In the genomic region with DNA sequence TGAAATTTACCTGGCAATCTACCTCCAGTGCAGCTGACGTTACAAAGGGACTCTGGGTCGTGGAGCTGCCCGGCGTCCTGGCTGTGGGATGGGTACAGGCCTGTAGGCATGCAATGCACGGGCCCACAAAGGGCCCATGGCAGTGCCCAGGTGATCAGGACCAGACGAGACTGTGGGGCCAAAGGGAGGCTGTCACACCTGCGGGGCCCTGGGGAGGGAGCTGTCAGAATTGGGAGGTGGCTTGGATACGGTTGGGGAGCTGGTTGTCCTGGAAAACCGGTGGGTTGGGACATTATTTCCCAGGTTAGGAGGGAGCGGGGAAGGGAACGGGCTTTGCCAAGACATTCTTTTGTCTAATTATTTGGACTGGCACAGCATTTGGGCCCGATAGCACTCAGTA, we compare ENCODE assay signal across 15 cellular contexts.
DNase-seq lines count a peak whose midpoint lies in the region; ATAC-seq and TF ChIP-seq lines count a peak whose summit lies in the region.
"Had no signal": no experiment of that assay in that cellular context is flagged by ENCODE, and none has a peak within 500 bp of the region (broad histone marks: within the 10 kb centered on the region; RNA-seq: fewer than 3 reads in every experiment).

No MANE protein-coding gene starts in this region.

- H3K36me3 ChIP-seq in heart right ventricle (no peaks in the 10 kb centered on the region), RWPE2 (ENCODE audit: low read depth) (no peaks in the 10 kb centered on the region), lower lobe of right lung (no peaks in the 10 kb centered on the region), sigmoid colon (no peaks in the 10 kb centered on the region)
- H3K36me3 ChIP-seq: BE2C had no signal

- peak; percentile 56 for DNase-seq in cardiac septum (ENCODE audit: low spot score)
- no peak for DNase-seq in heart right ventricle
- peak; percentile 32 for DNase-seq in RWPE2 (ENCODE audit: low spot score)
- peak; percentile 24 for DNase-seq in lower lobe of right lung
- DNase-seq in sigmoid colon = peak; percentile 41
- DNase-seq in NCI-H774 (lab: John Stamatoyannopoulos, UW) = no peak
- no peak for DNase-seq in stimulated activated CD4-positive, alpha-beta T cell treated with anti-CD3 and anti-CD28 coated beads, Interleukin-12 subunit alpha, Interleukin-12 subunit beta, amount 100 ng/mL, for 4 hours
- DNase-seq: BE2C; CD4-positive, alpha-beta memory T cell; DMS79; H9 had no signal

- no peaks in the 10 kb centered on the region for H3K4me1 ChIP-seq in heart right ventricle
- H3K4me1 ChIP-seq in RWPE2 (ENCODE audit: insufficient read depth, poor library complexity, severe bottlenecking) = no peaks in the 10 kb centered on the region
- H3K4me1 ChIP-seq in lower lobe of right lung = no peaks in the 10 kb centered on the region
- H3K4me1 ChIP-seq in sigmoid colon = no peaks in the 10 kb centered on the region
- H3K4me1 ChIP-seq: BE2C had no signal

- TF ChIP-seq CTCF in heart right ventricle (IDR thresholded peaks at IDR 0.05) (no peak), RWPE2 (IDR thresholded peaks at IDR 0.05; ENCODE audit: poor library complexity, severe bottlenecking) (no peak), lower lobe of right lung (IDR thresholded peaks at IDR 0.05) (no peak), sigmoid colon (IDR thresholded peaks at IDR 0.05) (no peak)

- H3K27me3 ChIP-seq in heart right ventricle = peaks cover 0 to 41% (median 9%) of the 10 kb centered on the region in 7 donors
- H3K27me3 ChIP-seq in RWPE2 (ENCODE audit: insufficient read depth, poor library complexity, severe bottlenecking) = peaks cover 16% of the 10 kb centered on the region
- peaks cover 21% of the 10 kb centered on the region for H3K27me3 ChIP-seq in lower lobe of right lung (ENCODE audit: low read depth)
- peaks cover 0 to 33% (median 0%) of the 10 kb centered on the region in 3 donors for H3K27me3 ChIP-seq in sigmoid colon
- H3K27me3 ChIP-seq: BE2C had no signal

- no peak overlapping the region for H3K4me3 ChIP-seq in heart right ventricle
- no peak overlapping the region for H3K4me3 ChIP-seq in RWPE2 (ENCODE audit: severe bottlenecking)
- no peak overlapping the region for H3K4me3 ChIP-seq in lower lobe of right lung
- no peak overlapping the region for H3K4me3 ChIP-seq in sigmoid colon
- H3K4me3 ChIP-seq: GM12878, GM23338 had no signal

- intact Hi-C loops in cardiac septum (cut with DNase I) = no loop called here
- intact Hi-C loops in heart right ventricle (cut with DNase I) = no loop called here
- intact Hi-C loops in lower lobe of right lung (cut with DNase I) = no loop called here
- intact Hi-C loops in sigmoid colon (cut with DNase I) = no loop called here

- TF ChIP-seq POLR2A in sigmoid colon (IDR thresholded peaks at IDR 0.05) = no peak

- H3K27ac ChIP-seq in heart right ventricle (no peak overlapping the region), RWPE2 (ENCODE audit: poor library complexity, severe bottlenecking) (no peak overlapping the region), lower lobe of right lung (no peak overlapping the region), sigmoid colon (no peak overlapping the region)
- H3K27ac ChIP-seq: C4-2B had no signal

- no peak for TF ChIP-seq EP300 in sigmoid colon (IDR thresholded peaks at IDR 0.05)

- WGBS in heart right ventricle, 2 donors = 86 to 87% methylated on average over 12 of the region's 12 CpGs
- 79 to 86% methylated on average over 12 of the region's 12 CpGs for WGBS in sigmoid colon, 2 donors

- H3K9me3 ChIP-seq in heart right ventricle (peaks cover 0 to 11% (median 0%) of the 10 kb centered on the region in 11 donors), RWPE2 (ENCODE audit: severe bottlenecking) (peaks cover 2% of the 10 kb centered on the region), lower lobe of right lung (no peaks in the 10 kb centered on the region), sigmoid colon (peaks cover 0 to 2% (median 0%) of the 10 kb centered on the region in 4 donors)
- H3K9me3 ChIP-seq: BE2C had no signal

- ATAC-seq in heart right ventricle (no peak), RWPE2 (ENCODE audit: low read depth) (no peak), lower lobe of right lung (no peak), HG03039 (IDR thresholded peaks at IDR 0.05; ENCODE audit: unreplicated experiment) (no peak)
- ATAC-seq: GM12878, GM23338 had no signal

Comparison
In these comparisons a context has a peak if more than half of its experiments do, and no peak if none do; other contexts are left out.
1. DNase-seq: peak in cardiac septum (single experiment), RWPE2 (single experiment), lower lobe of right lung (single experiment) and sigmoid colon (single experiment); none in heart right ventricle (0 of 2), NCI-H774 (single experiment) and stimulated activated CD4-positive, alpha-beta T cell treated with anti-CD3 and anti-CD28 coated beads, Interleukin-12 subunit alpha, Interleukin-12 subunit beta, amount 100 ng/mL, for 4 hours (single experiment).